12 cellular contexts compared by ENCODE assay signal in the genomic region with DNA sequence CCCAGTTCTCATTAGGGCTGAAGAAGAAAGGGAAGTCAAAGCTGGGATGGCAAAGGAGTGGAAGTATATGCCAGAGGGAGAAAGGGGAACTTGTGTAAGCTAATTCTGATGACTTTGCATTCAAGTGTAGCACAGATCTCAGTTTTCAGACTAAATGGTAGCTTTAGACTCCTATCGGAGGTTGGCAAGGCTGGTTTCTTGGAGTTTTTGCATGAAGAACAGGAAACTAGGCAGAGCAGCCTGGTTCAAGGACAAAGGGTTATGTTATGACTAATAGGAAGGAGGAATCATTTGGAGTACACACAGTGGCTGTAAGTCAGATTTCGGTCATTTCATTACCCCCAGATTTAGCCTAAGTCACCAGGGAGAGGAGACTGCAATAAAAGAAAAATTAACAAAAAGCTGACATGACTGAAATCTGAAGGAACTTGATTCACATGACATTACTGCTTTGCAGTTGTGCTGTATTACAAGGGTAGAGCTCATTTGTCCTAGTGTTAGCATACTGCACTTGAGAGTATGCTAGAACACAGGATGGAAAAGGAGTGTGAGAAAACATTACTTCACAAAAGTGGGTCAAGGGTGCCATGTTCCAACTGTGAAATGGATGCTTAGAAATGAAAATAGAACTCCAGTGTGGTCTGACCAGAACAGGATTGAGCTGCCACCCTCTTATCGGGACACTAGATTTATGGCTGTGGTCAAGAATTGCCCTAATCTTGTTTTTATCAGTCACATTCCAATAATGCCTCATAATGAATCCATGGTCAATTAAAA. TPM values are rescaled to one million over a fixed set of nuclear protein-coding genes. Genes with fewer than 3 reads are reported as not detected.
DNase-seq lines count a peak whose midpoint lies in the region; ATAC-seq and TF ChIP-seq lines count a peak whose summit lies in the region.
"Had no signal": no experiment of that assay in that cellular context is flagged by ENCODE, and none has a peak within 500 bp of the region (broad histone marks: within the 10 kb centered on the region; RNA-seq: fewer than 3 reads in every experiment).

No MANE protein-coding gene starts in this region.

- intact Hi-C loops in left cardiac atrium (cut with DNase I) (loop anchor here in 1 of 2 donors (10.0 kb wide), 1 partner anchor 354 kb away; no protein-coding TSS in a partner anchor), spleen (cut with DNase I; ENCODE audit: low total_unique reads) (loop anchor here (10.0 kb wide), 1 partner anchor 464 kb away; no protein-coding TSS in a partner anchor)

- CTCF ChIA-PET in HEK293 (lab: Yijun Ruan, JAX) = interaction anchor here (0.6 to 7.3 kb wide), 7 partner anchors 19 to 570 kb away, joined by 3 to 62 read pairs (median 4); no protein-coding TSS in a partner anchor

- no peak for DNase-seq in left cardiac atrium
- DNase-seq in spleen = no peak
- no peak for DNase-seq in activated CD4-positive, alpha-beta T cell treated with anti-CD3 and anti-CD28 coated beads, Interleukin-2, amount 50 U/mL, for 1 hour
- DNase-seq in stimulated activated CD4-positive, alpha-beta T cell treated with anti-CD3 and anti-CD28 coated beads, Interleukin-15, amount 100 ng/mL, for 24 hours = no peak
- DNase-seq in activated CD4-positive, alpha-beta T cell treated with anti-CD3 and anti-CD28 coated beads, Interleukin-2, amount 50 U/mL, for 48 hours = no peak
- no peak for DNase-seq in AG20443 (ENCODE audit: low spot score)
- DNase-seq: activated CD4-positive, alpha-beta memory T cell treated with anti-CD3 and anti-CD28 coated beads, Interleukin-2, amount 10 ng/mL, durations not matched to agents 7 days and 5 days; central memory CD4-positive, alpha-beta T cell; stimulated activated CD4-positive, alpha-beta T cell treated with anti-CD3 and anti-CD28 coated beads, Interleukin-4, amount 100 ng/mL, for 4 hours had no signal

- POLR2A ChIA-PET in HEK293 (lab: Yijun Ruan, JAX) = interaction anchor here (1.7 kb wide), 1 partner anchor 23 kb away, joined by 8 read pairs; a partner anchor contains a TSS

- no peaks in the 10 kb centered on the region for H3K27me3 ChIP-seq in spleen (replicated peaks in 1 of 7)

- H3K4me1 ChIP-seq in HEK293 (ENCODE audit: control insufficient read depth, insufficient read depth, low read length) = no peaks in the 10 kb centered on the region
- H3K4me1 ChIP-seq in spleen = peaks cover 0 to 29% (median 9%) of the 10 kb centered on the region in 6 donors

- TF ChIP-seq CTCF in HEK293 (tag by site-specific recombination; IDR thresholded peaks at IDR 0.05) = no peak
- TF ChIP-seq CTCF in VCaP (conservative IDR thresholded peaks at IDR 0.05) = no peak
- TF ChIP-seq CTCF in spleen (IDR thresholded peaks at IDR 0.05 in 8 of 11, conservative IDR thresholded peaks at IDR 0.05 in 3 of 11) = no peak

- 37 to 71% (median 39%) methylated on average over 3 of the region's 3 CpGs for WGBS in spleen, 5 donors

- H3K4me3 ChIP-seq in HEK293 (ENCODE audit: low read depth, low read length) (no peak overlapping the region), spleen (no peak overlapping the region)

- H3K36me3 ChIP-seq in HEK293 (ENCODE audit: control insufficient read depth in 2 of 2, insufficient read depth in 1 of 2, low read length in 2 of 2) = no peaks in the 10 kb centered on the region
- no peaks in the 10 kb centered on the region for H3K36me3 ChIP-seq in spleen

- no peak overlapping the region for H3K27ac ChIP-seq in HEK293 (ENCODE audit: extremely low read depth, low read depth, low read length)
- peak overlapping the region; percentile 10; the same call in 1 of the 2 replicates for H3K27ac ChIP-seq in VCaP
- H3K27ac ChIP-seq in spleen = peak overlapping the region in 5 of 8 donors; percentile 20 to 58 (median 46)

- no peaks in the 10 kb centered on the region for H3K9me3 ChIP-seq in HEK293 (ENCODE audit: control insufficient read depth, insufficient read depth, low read depth, low read length)
- no peaks in the 10 kb centered on the region for H3K9me3 ChIP-seq in spleen

- no peak for TF ChIP-seq POLR2A in spleen (IDR thresholded peaks at IDR 0.05)

- peak; percentile 28 to 64 for ATAC-seq in left cardiac atrium
- ATAC-seq: left lobe of liver had no signal

TF ChIP-seq in HEK293, 187 proteins besides CTCF, POLR2A, EP300 and RAD21:
- TF ChIP-seq ZXDB (tag by site-specific recombination; IDR thresholded peaks at IDR 0.05) (no peak), MEIS1 (CRISPR knock-in tag; IDR thresholded peaks at IDR 0.05; ENCODE audit: borderline replicate concordance) (peak; percentile 65)

RNA-seq across cellular contexts. Expression of a gene that starts 23.6 kb away (rescaled TPM):
- total RNA-seq in left cardiac atrium = 10 to 100 TPM; 20.8 to 21.9 TPM
- total RNA-seq in spleen = 10 to 100 TPM; 25.6 to 88.0 (median 38.3) TPM
- 1 to 10 TPM; 5.2 to 7.8 (median 7.3) TPM for polyA plus RNA-seq in spleen

RNA-seq across cellular contexts. Expression of a gene that starts 34.5 kb away (rescaled TPM):
- 10 to 100 TPM; 18.5 to 25.8 TPM for total RNA-seq in left cardiac atrium
- total RNA-seq in spleen = 10 to 100 TPM; 38.2 to 70.9 (median 67.3) TPM
- polyA plus RNA-seq in spleen = 1 to 10 TPM; 3.6 to 5.0 (median 4.3) TPM
